In genomic region chr20:54711061-54711460, GRCh38 we compare ENCODE assay signal across 25 cellular contexts.
A peak's percentile ranks its signal among the peaks of the same experiment; 100 is the strongest.
DNase-seq lines count a peak whose midpoint lies in the region; ATAC-seq, FAIRE-seq and TF ChIP-seq lines count a peak whose summit lies in the region.
"Had no signal": no experiment of that assay in that cellular context is flagged by ENCODE, and none has a peak within 500 bp of the region (broad histone marks: within the 10 kb centered on the region; RNA-seq: fewer than 3 reads in every experiment).

No MANE protein-coding gene starts in this region.

- TF ChIP-seq CTCF in HepG2 (CRISPR knock-in tag; IDR thresholded peaks at IDR 0.05) (no peak), right lobe of liver (IDR thresholded peaks at IDR 0.05) (no peak)

- H3K9me3 ChIP-seq in HepG2 (ENCODE audit: low read length), result no peaks in the 10 kb centered on the region
- no peaks in the 10 kb centered on the region for H3K9me3 ChIP-seq in right lobe of liver
- H3K9me3 ChIP-seq: A549; BLaER1 treated with 17β-estradiol and CSF1 and Interleukin-3, amounts not matched to agents 10 nM and 100 nM had no signal

- intact Hi-C loops in HepG2 (cut with micrococcal nuclease; ENCODE audit: unreplicated experiment) (no loop called here), right lobe of liver (cut with DNase I) (no loop called here)

- BruUV-seq in HepG2 (replicated peaks; lab: Mats Ljungman, UMichigan), result no TSS peak

- H2AFZ ChIP-seq in HepG2 (ENCODE audit: low read length), result no peak overlapping the region

- in situ Hi-C loops in HepG2 (cut with HindIII; ENCODE audit: extremely low pct_ligation_motif_present, low pct_unique_long_range_greater_than_20kb), result no loop called here

- H3K9ac ChIP-seq in HepG2 (ENCODE audit: insufficient read depth, low read depth, low read length), result no peak overlapping the region
- H3K9ac ChIP-seq: BLaER1 treated with 17β-estradiol and CSF1 and Interleukin-3, amounts not matched to agents 10 nM and 100 nM had no signal

- ATAC-seq in HepG2 (no peak), right lobe of liver (no peak), GM18505 (IDR thresholded peaks at IDR 0.05; ENCODE audit: unreplicated experiment) (no peak)
- ATAC-seq: A549; CD8-positive, alpha-beta T cell; GM12878 had no signal

- WGBS in HepG2 (ENCODE audit: low lambda C conversion rate), result 9% methylated on average over 4 of the region's 4 CpGs
- WGBS in right lobe of liver (ENCODE audit: insufficient coverage, low coverage, low lambda C conversion rate, missing lambda C conversion rate), result 54% methylated on average over 4 of the region's 4 CpGs

- CTCF ChIA-PET in HepG2 (lab: Yijun Ruan, JAX; ENCODE audit: low intra/inter-chr PET ratio, low total read pairs), result no interaction called here

- H3K4me1 ChIP-seq in HepG2 (ENCODE audit: insufficient read depth, low read length) (no peaks in the 10 kb centered on the region), right lobe of liver (no peaks in the 10 kb centered on the region)
- H3K4me1 ChIP-seq: A549; BLaER1 treated with 17β-estradiol and CSF1 and Interleukin-3, amounts not matched to agents 10 nM and 100 nM had no signal

- H3K27ac ChIP-seq in HepG2 (ENCODE audit: extremely low read length, insufficient read depth, low read length), result no peak overlapping the region
- H3K27ac ChIP-seq in right lobe of liver, result no peak overlapping the region
- H3K27ac ChIP-seq: 22Rv1; A549; BLaER1 treated with 17β-estradiol and CSF1 and Interleukin-3, amounts not matched to agents 10 nM and 100 nM; C4-2B had no signal

- no peak for FAIRE-seq in HepG2 (lab: Jason Lieb, UNC)
- FAIRE-seq in urothelium cell line (lab: Jason Lieb, UNC), result no peak
- FAIRE-seq: A549, GM12878, GM12892, GM19239 had no signal

- no peak overlapping the region for H3K4me2 ChIP-seq in HepG2 (ENCODE audit: low read depth, low read length)
- H3K4me2 ChIP-seq: A549; BLaER1 treated with 17β-estradiol and CSF1 and Interleukin-3, amounts not matched to agents 10 nM and 100 nM had no signal

- no peak for DNase-seq in HepG2 (ENCODE audit: low spot score)
- DNase-seq in right lobe of liver, result no peak
- DNase-seq in epidermal melanocyte (ENCODE audit: insufficient read length, low spot score), result peak; percentile 43
- DNase-seq in left kidney (ENCODE audit: low read depth, low spot score), result peak; percentile 12
- no peak for DNase-seq in urothelium cell line (ENCODE audit: low spot score)
- no peak for DNase-seq in activated CD4-positive, CD25-positive, alpha-beta regulatory T cell treated with anti-CD3 and anti-CD28 coated beads, Interleukin-2, amount 50 U/mL, for 72 hours
- DNase-seq: AML-193; CD4-positive, alpha-beta T cell; CD8-positive, alpha-beta T cell; COR-L47; DMS 273 treated with DMSO at 0.1 percent for 48 hours; DMS153; DMS53; DMS79; DND-41; EL; GDM1 had no signal

- no peaks in the 10 kb centered on the region for H3K79me2 ChIP-seq in HepG2 (ENCODE audit: insufficient read depth, low read length)

- H4K20me1 ChIP-seq in HepG2 (ENCODE audit: insufficient read depth, low read length), result no peaks in the 10 kb centered on the region
- H4K20me1 ChIP-seq: BLaER1 treated with 17β-estradiol and CSF1 and Interleukin-3, amounts not matched to agents 10 nM and 100 nM had no signal

- no peak for TF ChIP-seq RAD21 in HepG2 (CRISPR knock-in tag; IDR thresholded peaks at IDR 0.05)

- H3K36me3 ChIP-seq in HepG2 (replicated peaks in 1 of 2; ENCODE audit: control insufficient read depth in 1 of 2, insufficient read depth in 2 of 2, low read length in 2 of 2) (no peaks in the 10 kb centered on the region), right lobe of liver (no peaks in the 10 kb centered on the region)
- H3K36me3 ChIP-seq: BLaER1 treated with 17β-estradiol and CSF1 and Interleukin-3, amounts not matched to agents 10 nM and 100 nM had no signal

- no peak for TF ChIP-seq EP300 in HepG2 (IDR thresholded peaks at IDR 0.05; ENCODE audit: low read depth in 2 of 2, low read length in 2 of 2)
- no peak for TF ChIP-seq EP300 in HepG2 (CRISPR knock-in tag; IDR thresholded peaks at IDR 0.05; ENCODE audit: borderline replicate concordance)

- POLR2A ChIA-PET in HepG2 (lab: Yijun Ruan, JAX), result no interaction called here

- H3K27me3 ChIP-seq in HepG2 (ENCODE audit: control insufficient read depth in 1 of 2, insufficient read depth in 2 of 2, low read length in 2 of 2) (no peaks in the 10 kb centered on the region), right lobe of liver (no peaks in the 10 kb centered on the region)
- H3K27me3 ChIP-seq: BLaER1 treated with 17β-estradiol and CSF1 and Interleukin-3, amounts not matched to agents 10 nM and 100 nM had no signal

- TF ChIP-seq POLR2A in HepG2 (IDR thresholded peaks at IDR 0.05; ENCODE audit: insufficient read depth in 1 of 2, low read depth in 2 of 2, low read length in 2 of 2) (no peak), right lobe of liver (IDR thresholded peaks at IDR 0.05) (no peak), GM18505 (IDR thresholded peaks at IDR 0.05; ENCODE audit: borderline replicate concordance, extremely low read depth, insufficient read depth, insufficient read length) (no peak)

- H3K4me3 ChIP-seq in HepG2 (replicated peaks in 1 of 3; ENCODE audit: insufficient read depth in 1 of 3, low read depth in 2 of 3, low read length in 3 of 3), result no peak overlapping the region
- no peak overlapping the region for H3K4me3 ChIP-seq in right lobe of liver
- H3K4me3 ChIP-seq: A549; BLaER1 treated with 17β-estradiol and CSF1 and Interleukin-3, amounts not matched to agents 10 nM and 100 nM; GM12878 had no signal

TF ChIP-seq in HepG2, 621 proteins besides CTCF, POLR2A, EP300 and RAD21:
- TF ChIP-seq ZBTB10 (CRISPR knock-in tag; IDR thresholded peaks at IDR 0.05; ENCODE audit: borderline replicate concordance) (no peak), CREB1 (IDR thresholded peaks at IDR 0.05) (0 out of 2 replicates have a peak, but pooled peaks have one; percentile 10), CREB1 (CRISPR knock-in tag; IDR thresholded peaks at IDR 0.05) (no peak)
TF ChIP-seq in HepG2: peak in this region for 1.

Comparison
In these comparisons a context has a peak if more than half of its experiments do, and no peak if none do; other contexts are left out.
1. DNase-seq: peak in epidermal melanocyte (single experiment) and left kidney (single experiment); none in HepG2 (single experiment), right lobe of liver (0 of 3), urothelium cell line (single experiment) and activated CD4-positive, CD25-positive, alpha-beta regulatory T cell treated with anti-CD3 and anti-CD28 coated beads, Interleukin-2, amount 50 U/mL, for 72 hours (single experiment).